Comparison of ENCODE assay signal across 16 cellular contexts in genomic region chr12:87112946-87113345, GRCh38.
"Had no signal": no experiment of that assay in that cellular context is flagged by ENCODE, and none has a peak within 500 bp of the region (broad histone marks: within the 10 kb centered on the region; RNA-seq: fewer than 3 reads in every experiment).

No MANE protein-coding gene starts in this region.

- DNase-seq: activated CD4-positive, alpha-beta memory T cell treated with anti-CD3 and anti-CD28 coated beads for 36 hours; activated CD4-positive, alpha-beta T cell treated with anti-CD3 and anti-CD28 coated beads for 36 hours; activated CD8-positive, alpha-beta memory T cell treated with anti-CD3 and anti-CD28 coated beads, Interleukin-2, amount 10 ng/mL, durations not matched to agents 7 days and 5 days; activated naive CD4-positive, alpha-beta T cell treated with anti-CD3 and anti-CD28 coated beads, Interleukin-2, amount 50 U/mL, for 16 hours; activated T-cell treated with anti-CD3 and anti-CD28 coated beads, Interleukin-2, amount 50 U/mL, for 1 hour; adrenal gland; central memory CD4-positive, alpha-beta T cell; colonic mucosa; hippocampal formation; left ventricle myocardium superior; mesenchymal stem cell; natural killer cell; stimulated activated CD4-positive, alpha-beta T cell treated with anti-CD3 and anti-CD28 coated beads, Interleukin-12 subunit alpha, Interleukin-12 subunit beta, amount 100 ng/mL, for 4 hours; stimulated activated CD4-positive, alpha-beta T cell treated with anti-CD3 and anti-CD28 coated beads, Interleukin-2, amount 100 ng/mL, for 24 hours had no signal

- H3K27me3 ChIP-seq: adrenal gland, colonic mucosa, esophagus muscularis mucosa, neutrophil had no signal

- H3K27ac ChIP-seq: adrenal gland, colonic mucosa, esophagus muscularis mucosa, neutrophil had no signal

- H3K9me3 ChIP-seq: adrenal gland, colonic mucosa, esophagus muscularis mucosa, neutrophil had no signal

- H3K4me1 ChIP-seq: adrenal gland, colonic mucosa, esophagus muscularis mucosa had no signal

- H3K4me3 ChIP-seq: adrenal gland, colonic mucosa, esophagus muscularis mucosa had no signal

- ATAC-seq: activated CD4-positive, alpha-beta T cell treated with anti-CD3 and anti-CD28 coated beads for 36 hours; activated CD8-positive, alpha-beta memory T cell treated with anti-CD3 and anti-CD28 coated beads, Interleukin-2, amount 10 ng/mL, durations not matched to agents 7 days and 5 days; left ventricle myocardium superior; natural killer cell had no signal

- H3K36me3 ChIP-seq: adrenal gland, colonic mucosa, esophagus muscularis mucosa, neutrophil had no signal
